In the genomic region with DNA sequence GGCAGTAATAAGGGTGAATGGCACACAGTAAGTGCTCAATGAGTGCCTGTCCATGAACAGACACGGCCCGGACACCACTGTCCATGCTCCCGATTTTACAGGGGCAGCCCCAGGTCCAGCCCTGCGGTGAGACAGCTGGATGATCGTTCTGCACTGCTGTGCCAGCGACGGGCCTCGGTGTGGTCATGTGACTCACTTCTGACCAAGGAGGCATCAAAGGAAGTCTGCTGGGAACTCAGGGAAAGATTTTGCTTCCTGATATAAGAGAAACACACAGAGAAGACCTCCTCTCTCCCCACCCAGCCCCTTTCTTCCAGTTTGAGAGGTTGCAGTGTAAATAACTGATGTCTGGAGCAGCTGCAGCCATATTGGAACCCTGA, we compare ENCODE assay signal across 18 cellular contexts.
A peak's percentile ranks its signal among the peaks of the same experiment; 100 is the strongest.
DNase-seq lines count a peak whose midpoint lies in the region; ATAC-seq, FAIRE-seq and TF ChIP-seq lines count a peak whose summit lies in the region.
"Had no signal": no experiment of that assay in that cellular context is flagged by ENCODE, and none has a peak within 500 bp of the region (broad histone marks: within the 10 kb centered on the region; RNA-seq: fewer than 3 reads in every experiment).

No MANE protein-coding gene starts in this region.

- H2AFZ ChIP-seq in PC-3 (ENCODE audit: low read length) (peak overlapping the region; percentile 79), mesenchymal stem cell (ENCODE audit: low read depth, low read length) (no peak overlapping the region)

- DNase-seq in Calu3 (peak; percentile 52), PC-3 (peak; percentile 45), mesenchymal stem cell (peak; percentile 40), UCSD-AML1 (lab: John Stamatoyannopoulos, UW; ENCODE audit: unreplicated experiment) (no peak), kidney (no peak), NCI-H146 (lab: John Stamatoyannopoulos, UW) (no peak)
- DNase-seq: activated T-cell treated with anti-CD3 and anti-CD28 coated beads, Interleukin-2, amount 50 U/mL, for 72 hours; body of pancreas; effector memory CD4-positive, alpha-beta T cell; NCI-H1105; NCI-H345; stimulated activated CD4-positive, alpha-beta T cell treated with anti-CD3 and anti-CD28 coated beads, Interleukin-2, amount 100 ng/mL, for 48 hours; T-helper 1 cell had no signal

- H3K27ac ChIP-seq in PC-3 (ENCODE audit: low read length) (no peak overlapping the region), mesenchymal stem cell (ENCODE audit: low read length, poor library complexity, severe bottlenecking) (peak overlapping the region; percentile 58), kidney (ENCODE audit: low read depth in 2 of 2, low read length in 2 of 2) (no peak overlapping the region)
- H3K27ac ChIP-seq: body of pancreas, C4-2B, vagina had no signal

- peak overlapping the region; percentile 50 for H2BK120ac ChIP-seq in mesenchymal stem cell (ENCODE audit: low read depth, low read length)

- no peaks in the 10 kb centered on the region for H3K79me2 ChIP-seq in PC-3 (ENCODE audit: low read length)

- peaks cover 19% of the 10 kb centered on the region for H3K4me1 ChIP-seq in PC-3 (ENCODE audit: insufficient read depth, low read length)
- peaks cover 65% of the 10 kb centered on the region for H3K4me1 ChIP-seq in mesenchymal stem cell (ENCODE audit: control insufficient read depth, insufficient read depth, low read depth, low read length)
- peaks cover 7 to 14% of the 10 kb centered on the region in 2 donors for H3K4me1 ChIP-seq in kidney (ENCODE audit: control insufficient read depth in 1 of 2, insufficient read depth in 1 of 2, low read depth in 1 of 2, low read length in 2 of 2)
- H3K4me1 ChIP-seq: vagina had no signal

- H3K4ac ChIP-seq in mesenchymal stem cell (ENCODE audit: low read depth in 1 of 2, low read length in 2 of 2), result no peak overlapping the region

- H4K8ac ChIP-seq in mesenchymal stem cell (ENCODE audit: low read length), result peak overlapping the region; percentile 94

- no peaks in the 10 kb centered on the region for H3K79me1 ChIP-seq in mesenchymal stem cell (replicated peaks; ENCODE audit: low read length, poor library complexity, severe bottlenecking)

- peak overlapping the region in 1 of 2 experiments; percentile 75 for H2BK12ac ChIP-seq in mesenchymal stem cell (ENCODE audit: low read length in 2 of 2)

- H3K14ac ChIP-seq in mesenchymal stem cell (ENCODE audit: low read length in 2 of 2), result no peak overlapping the region

- H3K27me3 ChIP-seq in PC-3 (ENCODE audit: low read length), result no peaks in the 10 kb centered on the region
- no peaks in the 10 kb centered on the region for H3K27me3 ChIP-seq in mesenchymal stem cell (ENCODE audit: control insufficient read depth in 1 of 2, insufficient read depth in 1 of 2, low read length in 2 of 2)
- H3K27me3 ChIP-seq: body of pancreas, vagina had no signal

- H3K18ac ChIP-seq in mesenchymal stem cell (ENCODE audit: low read depth in 1 of 2, low read length in 2 of 2), result peak overlapping the region; percentile 7 to 37

- 52% methylated on average over 8 of the region's 8 CpGs for WGBS in mesenchymal stem cell

- BruUV-seq in Calu3 (replicated peaks; lab: Mats Ljungman, UMichigan) (no TSS peak), PC-3 (replicated peaks; lab: Mats Ljungman, UMichigan) (no TSS peak)

- no peak overlapping the region for H4K91ac ChIP-seq in mesenchymal stem cell (ENCODE audit: low read length)

- H3K4me1 Mint-ChIP-seq in Calu3 (ENCODE audit: low read depth, unreplicated experiment) (peaks cover 63% of the 10 kb centered on the region), brain (peaks cover 29% of the 10 kb centered on the region)
- H3K4me1 Mint-ChIP-seq: IgD-negative memory B cell had no signal

- H3K36me3 Mint-ChIP-seq in Calu3 (ENCODE audit: insufficient read depth, unreplicated experiment) (peaks cover 17% of the 10 kb centered on the region), brain (no peaks in the 10 kb centered on the region)
- H3K36me3 Mint-ChIP-seq: IgD-negative memory B cell had no signal

- no peaks in the 10 kb centered on the region for H4K20me1 ChIP-seq in PC-3 (ENCODE audit: low read length)

- H3K4me3 ChIP-seq in PC-3 (ENCODE audit: low read length) (no peak overlapping the region), mesenchymal stem cell (ENCODE audit: insufficient read depth in 1 of 2, low read depth in 1 of 2, low read length in 2 of 2) (no peak overlapping the region), kidney (ENCODE audit: low read length in 2 of 2) (no peak overlapping the region)
- H3K4me3 ChIP-seq: body of pancreas, vagina had no signal

- no peak overlapping the region for H3K23ac ChIP-seq in mesenchymal stem cell (ENCODE audit: low read length in 2 of 2)

- H3K9me3 Mint-ChIP-seq in Calu3 (ENCODE audit: low read depth, unreplicated experiment) (no peaks in the 10 kb centered on the region), brain (peaks cover 0 to 38% (median 5%) of the 10 kb centered on the region in 5 experiments)
- H3K9me3 Mint-ChIP-seq: activated T-cell treated with anti-CD3 and anti-CD28 coated beads, Interleukin-2, amount 50 U/mL, for 72 hours had no signal

- H3K9me3 ChIP-seq in PC-3 (ENCODE audit: low read length) (no peaks in the 10 kb centered on the region), mesenchymal stem cell (ENCODE audit: control insufficient read depth, low read length) (peaks cover 8% of the 10 kb centered on the region), kidney (ENCODE audit: control insufficient read depth in 1 of 2, low read length in 2 of 2) (peaks cover 0 to 3% of the 10 kb centered on the region in 2 donors)
- H3K9me3 ChIP-seq: body of pancreas, vagina had no signal

- no peak overlapping the region for H3K4me3 Mint-ChIP-seq in Calu3 (ENCODE audit: low read depth, unreplicated experiment)
- peak overlapping the region in 1 of 5 experiments; percentile 53 for H3K4me3 Mint-ChIP-seq in brain
- H3K4me3 Mint-ChIP-seq: activated T-cell treated with anti-CD3 and anti-CD28 coated beads, Interleukin-2, amount 50 U/mL, for 72 hours had no signal

- H3K27ac Mint-ChIP-seq in Calu3 (ENCODE audit: unreplicated experiment), result peak overlapping the region; percentile 35
- H3K27ac Mint-ChIP-seq in brain, result peak overlapping the region in 4 of 5 experiments; percentile 30 to 66 (median 32)
- H3K27ac Mint-ChIP-seq: activated T-cell treated with anti-CD3 and anti-CD28 coated beads, Interleukin-2, amount 50 U/mL, for 72 hours had no signal

- H2AK5ac ChIP-seq in mesenchymal stem cell (ENCODE audit: low read length, severe bottlenecking), result peak overlapping the region; percentile 54

- ATAC-seq in PC-3 (peak; percentile 30), HG03521 (IDR thresholded peaks at IDR 0.05; ENCODE audit: unreplicated experiment) (no peak)
- ATAC-seq: body of pancreas had no signal

- H2BK5ac ChIP-seq in mesenchymal stem cell (ENCODE audit: low read depth, low read length, poor library complexity, severe bottlenecking), result no peak overlapping the region

- H3K36me3 ChIP-seq in PC-3 (ENCODE audit: low read depth, low read length), result no peaks in the 10 kb centered on the region
- H3K36me3 ChIP-seq in mesenchymal stem cell (ENCODE audit: control insufficient read depth in 1 of 2, insufficient read depth in 2 of 2, low read depth in 1 of 2, low read length in 2 of 2), result no peaks in the 10 kb centered on the region
- no peaks in the 10 kb centered on the region for H3K36me3 ChIP-seq in kidney (ENCODE audit: control insufficient read depth in 1 of 2, insufficient read depth in 2 of 2, low read length in 2 of 2)
- H3K36me3 ChIP-seq: vagina had no signal

- H3K27me3 Mint-ChIP-seq in Calu3 (ENCODE audit: unreplicated experiment) (no peaks in the 10 kb centered on the region), brain (peaks cover 7% of the 10 kb centered on the region)

- intact Hi-C loops in Calu3 (cut with micrococcal nuclease; ENCODE audit: unreplicated experiment) (no loop called here), PC-3 (cut with micrococcal nuclease) (no loop called here), kidney (cut with DNase I) (no loop called here)

- H3K9me2 ChIP-seq in PC-3 (replicated peaks; ENCODE audit: low read length), result no peaks in the 10 kb centered on the region

- no peak overlapping the region for H3K9ac ChIP-seq in PC-3 (ENCODE audit: low read length)
- no peak overlapping the region for H3K9ac ChIP-seq in mesenchymal stem cell (ENCODE audit: low read length)
- no peak overlapping the region for H3K9ac ChIP-seq in kidney (ENCODE audit: low read length in 2 of 2)

- peaks cover 6% of the 10 kb centered on the region for H3F3A ChIP-seq in PC-3 (ENCODE audit: low read length, unreplicated experiment)

- TF ChIP-seq CTCF in Calu3 (IDR thresholded peaks at IDR 0.05; ENCODE audit: unreplicated experiment) (no peak), PC-3 (conservative IDR thresholded peaks at IDR 0.05; ENCODE audit: low read depth, low read length) (no peak), brain (conservative IDR thresholded peaks at IDR 0.05) (no peak), kidney (IDR thresholded peaks at IDR 0.05; ENCODE audit: borderline replicate concordance, extremely low read depth, insufficient read depth) (no peak)

- no peak for FAIRE-seq in kidney (lab: Jason Lieb, UNC)

- peak overlapping the region; percentile 79 for H2BK15ac ChIP-seq in mesenchymal stem cell (ENCODE audit: low read depth, poor library complexity, severe bottlenecking)

- CTCF ChIA-PET in Calu3 (lab: Charles Lee), result interaction anchor here (1.1 kb wide), 1 partner anchor 9 kb away, joined by 3 read pairs; no protein-coding TSS in a partner anchor
- CTCF ChIA-PET in PC-3 (lab: Charles Lee), result no interaction called here

- POLR2A ChIA-PET in PC-3 (lab: Charles Lee; ENCODE audit: unreplicated experiment), result no interaction called here

- peak overlapping the region; percentile 39 for H3K4me2 ChIP-seq in PC-3 (ENCODE audit: low read length)
- no peak overlapping the region for H3K4me2 ChIP-seq in mesenchymal stem cell (ENCODE audit: low read length, poor library complexity, severe bottlenecking)

Comparison
In these comparisons a context has a peak if more than half of its experiments do, and no peak if none do; other contexts are left out.
1. DNase-seq: peak in Calu3 (single experiment), PC-3 (single experiment) and mesenchymal stem cell (single experiment); none in UCSD-AML1 (single experiment), kidney (single experiment) and NCI-H146 (single experiment).